ENCODE assay signal across 7 cellular contexts in genomic region chr6:73521351-73522254, GRCh38. TPM values are rescaled to one million over a fixed set of nuclear protein-coding genes. Genes with fewer than 3 reads are reported as not detected.
DNase-seq lines count a peak whose midpoint lies in the region; ATAC-seq and TF ChIP-seq lines count a peak whose summit lies in the region.

No MANE protein-coding gene starts in this region.

- H3K9ac ChIP-seq in liver (ENCODE audit: low read depth in 1 of 2, low read length in 2 of 2): peak overlapping the region; percentile 90 to 100

- under 1% methylated on average over 38 of the region's 38 CpGs for WGBS in liver

- TF ChIP-seq CTCF in choroid plexus epithelial cell (conservative IDR thresholded peaks at IDR 0.05; ENCODE audit: low read depth, low read length): no peak
- TF ChIP-seq CTCF in liver (IDR thresholded peaks at IDR 0.05; ENCODE audit: low read depth, low read length, missing input control): no peak

- H3K27me3 Mint-ChIP-seq in T-helper 2 cell treated with Interferon-gamma antibody and Interleukin-4, amounts not matched to agents 5 μg/mL and 100 μg/mL, for 36 hours (ENCODE audit: low read depth): peaks cover 3% of the 10 kb centered on the region

- H3K4me3 ChIP-seq in choroid plexus epithelial cell (ENCODE audit: low read depth, low read length) (peak overlapping the region; percentile 99), liver (ENCODE audit: low read depth in 1 of 3, low read length in 3 of 3) (peak overlapping the region; percentile 62 to 84 (median 77))

- H3K27ac ChIP-seq in liver (ENCODE audit: low read depth in 1 of 2, low read length in 2 of 2): peak overlapping the region; percentile 97 to 99

- ATAC-seq in GM18505 (IDR thresholded peaks at IDR 0.05; ENCODE audit: unreplicated experiment) (peak; percentile 30), HG02678 (IDR thresholded peaks at IDR 0.05; ENCODE audit: unreplicated experiment) (peak; percentile 34)

- peak overlapping the region; percentile 95 for H3K4me3 Mint-ChIP-seq in T-helper 2 cell treated with Interferon-gamma antibody and Interleukin-4, amounts not matched to agents 5 μg/mL and 100 μg/mL, for 36 hours

- H3K9me3 Mint-ChIP-seq in T-helper 2 cell treated with Interferon-gamma antibody and Interleukin-4, amounts not matched to agents 5 μg/mL and 100 μg/mL, for 36 hours: no peaks in the 10 kb centered on the region

- H3K27ac Mint-ChIP-seq in T-helper 2 cell treated with Interferon-gamma antibody and Interleukin-4, amounts not matched to agents 5 μg/mL and 100 μg/mL, for 36 hours: peak overlapping the region; percentile 99

- H3K9me3 ChIP-seq in liver (ENCODE audit: control insufficient read depth in 4 of 4, low read length in 3 of 4): no peaks in the 10 kb centered on the region

- TF ChIP-seq RAD21 in liver (IDR thresholded peaks at IDR 0.05): no peak

- H3K36me3 Mint-ChIP-seq in T-helper 2 cell treated with Interferon-gamma antibody and Interleukin-4, amounts not matched to agents 5 μg/mL and 100 μg/mL, for 36 hours (ENCODE audit: low read depth): peaks cover 47% of the 10 kb centered on the region

- peaks cover 3 to 45% (median 20%) of the 10 kb centered on the region in 4 donors for H3K4me1 ChIP-seq in liver (ENCODE audit: control insufficient read depth in 4 of 4, insufficient read depth in 4 of 4, low read length in 3 of 4)

- H3K4me1 Mint-ChIP-seq in T-helper 2 cell treated with Interferon-gamma antibody and Interleukin-4, amounts not matched to agents 5 μg/mL and 100 μg/mL, for 36 hours (ENCODE audit: low read depth): peaks cover 45% of the 10 kb centered on the region

- no peaks in the 10 kb centered on the region for H3K27me3 ChIP-seq in liver (ENCODE audit: control insufficient read depth in 4 of 4, insufficient read depth in 4 of 4, low read length in 3 of 4)

- TF ChIP-seq POLR2A in GM18505 (IDR thresholded peaks at IDR 0.05; ENCODE audit: borderline replicate concordance, extremely low read depth, insufficient read depth, insufficient read length): peak; percentile 37

- peak; percentile 93 for DNase-seq in NCI-H1092 treated with DMSO at 0.1 percent for 48 hours (lab: John Stamatoyannopoulos, UW)
- DNase-seq in T-helper 2 cell treated with Interferon-gamma antibody and Interleukin-4, amounts not matched to agents 5 μg/mL and 100 μg/mL, for 36 hours (ENCODE audit: low spot score): peak; percentile 77
- DNase-seq in choroid plexus epithelial cell (ENCODE audit: low read depth): peak; percentile 89
- peak; percentile 56 to 72 (median 62) for DNase-seq in stimulated activated CD4-positive, alpha-beta T cell treated with anti-CD3 and anti-CD28 coated beads, TNF-alpha, amount 100 ng/mL, for 48 hours (ENCODE audit: low read depth in 3 of 3)

- H3K36me3 ChIP-seq in liver (ENCODE audit: control insufficient read depth in 4 of 4, insufficient read depth in 3 of 4, low read depth in 1 of 4, low read length in 3 of 4): peaks cover 8 to 22% (median 15%) of the 10 kb centered on the region in 4 donors

TF ChIP-seq in liver, 16 proteins besides CTCF, POLR2A, EP300 and RAD21:
- peak in 1 of 2 donors; percentile 3 for TF ChIP-seq RXRA (IDR thresholded peaks at IDR 0.05)
- TF ChIP-seq NR2F2 (IDR thresholded peaks at IDR 0.05): no peak
- TF ChIP-seq FOXA2 (IDR thresholded peaks at IDR 0.05): no peak
- TF ChIP-seq JUND (IDR thresholded peaks at IDR 0.05): no peak
- TF ChIP-seq, protein P1, sequence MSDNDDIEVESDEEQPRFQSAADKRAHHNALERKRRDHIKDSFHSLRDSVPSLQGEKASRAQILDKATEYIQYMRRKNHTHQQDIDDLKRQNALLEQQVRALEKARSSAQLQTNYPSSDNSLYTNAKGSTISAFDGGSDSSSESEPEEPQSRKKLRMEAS (IDR thresholded peaks at IDR 0.05): peak; percentile 20
- TF ChIP-seq HNF4A (conservative IDR thresholded peaks at IDR 0.05): no peak
- peak; percentile 3 for TF ChIP-seq SP1 (IDR thresholded peaks at IDR 0.05)
- TF ChIP-seq, protein P2, sequence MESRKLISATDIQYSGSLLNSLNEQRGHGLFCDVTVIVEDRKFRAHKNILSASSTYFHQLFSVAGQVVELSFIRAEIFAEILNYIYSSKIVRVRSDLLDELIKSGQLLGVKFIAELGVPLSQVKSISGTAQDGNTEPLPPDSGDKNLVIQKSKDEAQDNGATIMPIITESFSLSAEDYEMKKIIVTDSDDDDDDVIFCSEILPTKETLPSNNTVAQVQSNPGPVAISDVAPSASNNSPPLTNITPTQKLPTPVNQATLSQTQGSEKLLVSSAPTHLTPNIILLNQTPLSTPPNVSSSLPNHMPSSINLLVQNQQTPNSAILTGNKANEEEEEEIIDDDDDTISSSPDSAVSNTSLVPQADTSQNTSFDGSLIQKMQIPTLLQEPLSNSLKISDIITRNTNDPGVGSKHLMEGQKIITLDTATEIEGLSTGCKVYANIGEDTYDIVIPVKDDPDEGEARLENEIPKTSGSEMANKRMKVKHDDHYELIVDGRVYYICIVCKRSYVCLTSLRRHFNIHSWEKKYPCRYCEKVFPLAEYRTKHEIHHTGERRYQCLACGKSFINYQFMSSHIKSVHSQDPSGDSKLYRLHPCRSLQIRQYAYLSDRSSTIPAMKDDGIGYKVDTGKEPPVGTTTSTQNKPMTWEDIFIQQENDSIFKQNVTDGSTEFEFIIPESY (IDR thresholded peaks at IDR 0.05): peak; percentile 2
- no peak for TF ChIP-seq TAF1 (conservative IDR thresholded peaks at IDR 0.05)
- no peak for TF ChIP-seq GABPA (IDR thresholded peaks at IDR 0.05 in 1 of 2, conservative IDR thresholded peaks at IDR 0.05 in 1 of 2)
- TF ChIP-seq YY1 (IDR thresholded peaks at IDR 0.05): peak; percentile 46

RNA-seq across cellular contexts. Expression of gene EEF1A1, which starts 0.8 kb away (rescaled TPM):
- total RNA-seq in liver: 1,000 to 10,000 TPM; 4,078 to 7,379 TPM
- polyA plus RNA-seq in liver: 1,000 to 10,000 TPM; 1,383 to 2,991 TPM

Comparison
In these comparisons a context has a peak if more than half of its experiments do, and no peak if none do; other contexts are left out.
1. Peak in every context shown above with its lines: DNase-seq, ATAC-seq, H3K4me3 ChIP-seq and H3K27ac ChIP-seq.